ENCODE assay signal across 8 cellular contexts in the genomic region with DNA sequence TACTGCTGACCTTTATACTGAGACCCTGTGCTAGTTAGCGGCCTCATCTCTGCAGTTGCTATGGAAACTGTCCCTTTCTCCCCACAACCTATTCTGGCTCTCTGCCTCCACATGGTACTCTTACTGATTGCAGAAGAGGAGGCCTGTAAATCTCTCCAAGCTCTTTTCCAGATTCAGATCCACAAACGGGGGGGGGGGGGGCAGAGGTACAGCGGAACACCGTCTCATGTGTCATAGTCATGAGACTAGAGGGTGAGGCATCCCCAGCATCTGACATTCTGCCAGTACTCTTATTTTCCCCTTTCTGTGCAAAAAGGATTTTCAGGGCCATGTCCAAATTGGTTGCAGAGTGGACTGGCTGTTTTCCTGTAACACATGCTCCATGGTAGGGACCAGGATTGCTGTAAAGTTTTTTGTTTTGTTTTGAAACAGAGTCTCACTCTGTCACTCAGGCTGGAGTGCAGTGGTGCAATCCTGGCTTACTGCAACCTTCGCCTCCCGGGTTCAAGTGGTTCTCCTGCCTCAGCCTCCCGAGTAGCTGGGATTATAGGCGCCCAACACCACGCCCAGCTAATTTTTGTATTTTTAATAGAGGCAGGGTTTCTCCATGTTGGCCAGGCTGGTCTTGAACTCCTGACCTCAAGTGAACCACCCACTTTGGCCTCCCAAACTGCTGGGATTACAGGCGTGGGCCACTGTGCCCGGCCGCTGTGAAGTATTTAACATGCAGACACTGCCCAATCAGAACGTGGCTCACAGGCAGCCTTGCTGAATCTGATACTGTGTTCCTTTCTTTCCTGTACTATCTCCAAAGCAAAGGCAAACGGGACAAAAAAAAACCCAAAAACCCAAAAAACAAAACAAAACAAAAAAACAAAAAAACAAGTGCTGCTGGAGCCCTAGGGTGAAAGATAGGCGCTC. TPM values are rescaled to one million over a fixed set of nuclear protein-coding genes. Genes with fewer than 3 reads are reported as not detected.
DNase-seq lines count a peak whose midpoint lies in the region; TF ChIP-seq lines count a peak whose summit lies in the region.

No MANE protein-coding gene starts in this region.

- H3K4me2 ChIP-seq in osteoblast (ENCODE audit: insufficient read depth, low read length), result peak overlapping the region; percentile 99

- peak overlapping the region; percentile 47 to 98 (median 81) for H3K4me3 ChIP-seq in dorsolateral prefrontal cortex
- peak overlapping the region; percentile 79 for H3K4me3 ChIP-seq in osteoblast (ENCODE audit: insufficient read depth, low read length)

- peak overlapping the region; percentile 17 for H2AFZ ChIP-seq in osteoblast (ENCODE audit: low read length)

- H3K27me3 ChIP-seq in dorsolateral prefrontal cortex, result no peaks in the 10 kb centered on the region
- H3K27me3 ChIP-seq in osteoblast (ENCODE audit: insufficient read depth, low read length), result no peaks in the 10 kb centered on the region

- intact Hi-C loops in dorsolateral prefrontal cortex (cut with DNase I), result no loop called here

- H3K79me2 ChIP-seq in osteoblast (ENCODE audit: insufficient read depth, low read length), result peaks cover 2% of the 10 kb centered on the region

- peaks cover 54% of the 10 kb centered on the region for H3K4me1 ChIP-seq in osteoblast (ENCODE audit: insufficient read depth, low read length)

- H3K36me3 ChIP-seq in osteoblast (ENCODE audit: insufficient read depth, low read length), result no peaks in the 10 kb centered on the region

- no peak for TF ChIP-seq CTCF in dorsolateral prefrontal cortex (IDR thresholded peaks at IDR 0.05 in 54 of 56, conservative IDR thresholded peaks at IDR 0.05 in 2 of 56; ENCODE audit: low read depth in 1 of 56, partially characterized antibody in 56 of 56)
- no peak for TF ChIP-seq CTCF in osteoblast (IDR thresholded peaks at IDR 0.05; ENCODE audit: extremely low read depth, low read depth, low read length)

- no peaks in the 10 kb centered on the region for H4K20me1 ChIP-seq in osteoblast (ENCODE audit: insufficient read depth, low read length)

- H3K9me3 ChIP-seq in osteoblast (ENCODE audit: low read depth, low read length), result no peaks in the 10 kb centered on the region

- DNase-seq in EL (peak; percentile 16), NCI-H2227 treated with DMSO at 0.1 percent for 48 hours (lab: John Stamatoyannopoulos, UW) (peak; percentile 71), dorsolateral prefrontal cortex (peak in 2 of 10 donors; percentile 37 to 62), osteoblast (ENCODE audit: insufficient read length, low spot score, missing footprints) (no peak), NCI-H774 (lab: John Stamatoyannopoulos, UW) (no peak), NCI-H446 treated with DMSO at 0.1 percent for 48 hours (lab: John Stamatoyannopoulos, UW) (no peak), NCI-H187 treated with DMSO at 0.1 percent for 48 hours (lab: John Stamatoyannopoulos, UW) (no peak)
- DNase-seq in activated CD4-positive, CD25-positive, alpha-beta regulatory T cell (lab: John Stamatoyannopoulos, UW), result no peak

- peak overlapping the region; percentile 82 to 99 (median 97) for H3K27ac ChIP-seq in dorsolateral prefrontal cortex
- peak overlapping the region; percentile 92 for H3K27ac ChIP-seq in osteoblast (ENCODE audit: low read depth, low read length)

RNA-seq across cellular contexts. Expression of a gene that starts 8.1 kb away (rescaled TPM):
- total RNA-seq in dorsolateral prefrontal cortex, result 100 to 1,000 TPM; 301 to 845 (median 633) TPM
- total RNA-seq in osteoblast, result 117 and 121 TPM in 2 replicates

RNA-seq across cellular contexts. Expression of a gene that starts 16.3 kb away (rescaled TPM):
- total RNA-seq in dorsolateral prefrontal cortex (100 to 1,000 TPM in 52 of 120 experiments, 10 to 100 TPM in 68; 71.0 to 120 (median 97.6) TPM), osteoblast (81.6 and 88.7 TPM in 2 replicates)

Comparison
In these comparisons a context has a peak if more than half of its experiments do, and no peak if none do; other contexts are left out.
1. DNase-seq: peak in EL (single experiment) and NCI-H2227 treated with DMSO at 0.1 percent for 48 hours (single experiment); none in osteoblast (single experiment), activated CD4-positive, CD25-positive, alpha-beta regulatory T cell (0 of 4), NCI-H774 (single experiment), NCI-H446 treated with DMSO at 0.1 percent for 48 hours (single experiment) and NCI-H187 treated with DMSO at 0.1 percent for 48 hours (single experiment).